1 cellular context compared by ENCODE assay signal in the genomic region with DNA sequence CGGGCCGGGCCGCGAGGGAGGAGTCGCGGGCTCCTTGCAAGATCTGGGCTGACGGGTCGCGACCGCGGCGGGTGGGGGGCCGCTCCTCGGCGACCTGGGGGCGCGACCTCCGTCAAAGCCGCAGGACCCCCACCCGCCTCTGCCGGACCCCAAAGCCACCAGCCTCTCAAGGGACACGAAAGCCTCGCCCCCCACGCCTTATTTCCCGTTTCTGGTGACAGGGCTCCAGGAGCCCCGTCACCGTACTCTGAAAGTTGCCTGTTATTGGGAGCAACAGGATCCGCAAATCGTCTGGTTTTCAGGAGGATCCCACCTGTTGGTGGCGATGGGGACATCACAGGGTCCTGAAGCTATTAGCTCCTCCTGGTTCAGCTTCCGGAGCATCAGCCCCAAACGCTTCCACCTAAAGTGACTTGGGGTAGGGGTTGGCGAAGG.
A peak's percentile ranks its signal among the peaks of the same experiment; 100 is the strongest.
TF ChIP-seq lines count a peak whose summit lies in the region.

No MANE protein-coding gene starts in this region.

TF ChIP-seq in WTC11, 78 proteins besides CTCF, POLR2A, EP300 and RAD21 (continued from another document):
- TF ChIP-seq HMGXB4 (CRISPR knock-in tag; IDR thresholded peaks at IDR 0.05) (peak; percentile 26; the same call in 1 of the 2 replicates), ZNF281 (CRISPR knock-in tag; IDR thresholded peaks at IDR 0.05) (peak; percentile 15; the same call in 1 of the 2 replicates), OVOL2 (CRISPR knock-in tag; IDR thresholded peaks at IDR 0.05; ENCODE audit: borderline replicate concordance) (no peak), TEAD1 (CRISPR knock-in tag; IDR thresholded peaks at IDR 0.05) (0 out of 2 replicates have a peak, but pooled peaks have one; percentile 17), NFYB (CRISPR knock-in tag; conservative IDR thresholded peaks at IDR 0.05; ENCODE audit: low read depth) (no peak; the same call in 1 of the 2 replicates), SP1 (CRISPR knock-in tag; conservative IDR thresholded peaks at IDR 0.05) (no peak), ZNF138 (CRISPR knock-in tag; conservative IDR thresholded peaks at IDR 0.05) (no peak), ELF4 (CRISPR knock-in tag; IDR thresholded peaks at IDR 0.05; ENCODE audit: low read depth) (no peak), RORB (CRISPR knock-in tag; IDR thresholded peaks at IDR 0.05) (no peak), CREM (CRISPR knock-in tag; IDR thresholded peaks at IDR 0.05) (no peak), JUN (CRISPR knock-in tag; IDR thresholded peaks at IDR 0.05) (no peak)
- TF ChIP-seq, protein P1, sequence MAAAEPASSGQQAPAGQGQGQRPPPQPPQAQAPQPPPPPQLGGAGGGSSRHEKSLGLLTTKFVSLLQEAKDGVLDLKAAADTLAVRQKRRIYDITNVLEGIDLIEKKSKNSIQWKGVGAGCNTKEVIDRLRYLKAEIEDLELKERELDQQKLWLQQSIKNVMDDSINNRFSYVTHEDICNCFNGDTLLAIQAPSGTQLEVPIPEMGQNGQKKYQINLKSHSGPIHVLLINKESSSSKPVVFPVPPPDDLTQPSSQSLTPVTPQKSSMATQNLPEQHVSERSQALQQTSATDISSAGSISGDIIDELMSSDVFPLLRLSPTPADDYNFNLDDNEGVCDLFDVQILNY (CRISPR knock-in tag; IDR thresholded peaks at IDR 0.05), result no peak
- TF ChIP-seq, protein P2, sequence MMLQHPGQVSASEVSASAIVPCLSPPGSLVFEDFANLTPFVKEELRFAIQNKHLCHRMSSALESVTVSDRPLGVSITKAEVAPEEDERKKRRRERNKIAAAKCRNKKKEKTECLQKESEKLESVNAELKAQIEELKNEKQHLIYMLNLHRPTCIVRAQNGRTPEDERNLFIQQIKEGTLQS (CRISPR knock-in tag; conservative IDR thresholded peaks at IDR 0.05), result no peak
- TF ChIP-seq, protein P3, sequence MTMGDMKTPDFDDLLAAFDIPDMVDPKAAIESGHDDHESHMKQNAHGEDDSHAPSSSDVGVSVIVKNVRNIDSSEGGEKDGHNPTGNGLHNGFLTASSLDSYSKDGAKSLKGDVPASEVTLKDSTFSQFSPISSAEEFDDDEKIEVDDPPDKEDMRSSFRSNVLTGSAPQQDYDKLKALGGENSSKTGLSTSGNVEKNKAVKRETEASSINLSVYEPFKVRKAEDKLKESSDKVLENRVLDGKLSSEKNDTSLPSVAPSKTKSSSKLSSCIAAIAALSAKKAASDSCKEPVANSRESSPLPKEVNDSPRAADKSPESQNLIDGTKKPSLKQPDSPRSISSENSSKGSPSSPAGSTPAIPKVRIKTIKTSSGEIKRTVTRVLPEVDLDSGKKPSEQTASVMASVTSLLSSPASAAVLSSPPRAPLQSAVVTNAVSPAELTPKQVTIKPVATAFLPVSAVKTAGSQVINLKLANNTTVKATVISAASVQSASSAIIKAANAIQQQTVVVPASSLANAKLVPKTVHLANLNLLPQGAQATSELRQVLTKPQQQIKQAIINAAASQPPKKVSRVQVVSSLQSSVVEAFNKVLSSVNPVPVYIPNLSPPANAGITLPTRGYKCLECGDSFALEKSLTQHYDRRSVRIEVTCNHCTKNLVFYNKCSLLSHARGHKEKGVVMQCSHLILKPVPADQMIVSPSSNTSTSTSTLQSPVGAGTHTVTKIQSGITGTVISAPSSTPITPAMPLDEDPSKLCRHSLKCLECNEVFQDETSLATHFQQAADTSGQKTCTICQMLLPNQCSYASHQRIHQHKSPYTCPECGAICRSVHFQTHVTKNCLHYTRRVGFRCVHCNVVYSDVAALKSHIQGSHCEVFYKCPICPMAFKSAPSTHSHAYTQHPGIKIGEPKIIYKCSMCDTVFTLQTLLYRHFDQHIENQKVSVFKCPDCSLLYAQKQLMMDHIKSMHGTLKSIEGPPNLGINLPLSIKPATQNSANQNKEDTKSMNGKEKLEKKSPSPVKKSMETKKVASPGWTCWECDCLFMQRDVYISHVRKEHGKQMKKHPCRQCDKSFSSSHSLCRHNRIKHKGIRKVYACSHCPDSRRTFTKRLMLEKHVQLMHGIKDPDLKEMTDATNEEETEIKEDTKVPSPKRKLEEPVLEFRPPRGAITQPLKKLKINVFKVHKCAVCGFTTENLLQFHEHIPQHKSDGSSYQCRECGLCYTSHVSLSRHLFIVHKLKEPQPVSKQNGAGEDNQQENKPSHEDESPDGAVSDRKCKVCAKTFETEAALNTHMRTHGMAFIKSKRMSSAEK (CRISPR knock-in tag; IDR thresholded peaks at IDR 0.05; ENCODE audit: borderline replicate concordance), result no peak
- TF ChIP-seq, protein P4, sequence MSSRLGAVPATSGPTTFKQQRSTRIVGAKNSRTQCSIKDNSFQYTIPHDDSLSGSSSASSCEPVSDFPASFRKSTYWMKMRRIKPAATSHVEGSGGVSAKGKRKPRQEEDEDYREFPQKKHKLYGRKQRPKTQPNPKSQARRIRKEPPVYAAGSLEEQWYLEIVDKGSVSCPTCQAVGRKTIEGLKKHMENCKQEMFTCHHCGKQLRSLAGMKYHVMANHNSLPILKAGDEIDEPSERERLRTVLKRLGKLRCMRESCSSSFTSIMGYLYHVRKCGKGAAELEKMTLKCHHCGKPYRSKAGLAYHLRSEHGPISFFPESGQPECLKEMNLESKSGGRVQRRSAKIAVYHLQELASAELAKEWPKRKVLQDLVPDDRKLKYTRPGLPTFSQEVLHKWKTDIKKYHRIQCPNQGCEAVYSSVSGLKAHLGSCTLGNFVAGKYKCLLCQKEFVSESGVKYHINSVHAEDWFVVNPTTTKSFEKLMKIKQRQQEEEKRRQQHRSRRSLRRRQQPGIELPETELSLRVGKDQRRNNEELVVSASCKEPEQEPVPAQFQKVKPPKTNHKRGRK (CRISPR knock-in tag; IDR thresholded peaks at IDR 0.05; ENCODE audit: borderline replicate concordance), result no peak
- TF ChIP-seq, protein P5, sequence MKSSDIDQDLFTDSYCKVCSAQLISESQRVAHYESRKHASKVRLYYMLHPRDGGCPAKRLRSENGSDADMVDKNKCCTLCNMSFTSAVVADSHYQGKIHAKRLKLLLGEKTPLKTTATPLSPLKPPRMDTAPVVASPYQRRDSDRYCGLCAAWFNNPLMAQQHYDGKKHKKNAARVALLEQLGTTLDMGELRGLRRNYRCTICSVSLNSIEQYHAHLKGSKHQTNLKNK (CRISPR knock-in tag; IDR thresholded peaks at IDR 0.05), result no peak
